In genomic region chr10:42491001-42491592, GRCh38 we compare ENCODE assay signal across 23 cellular contexts.
A peak's percentile ranks its signal among the peaks of the same experiment; 100 is the strongest.
DNase-seq lines count a peak whose midpoint lies in the region; FAIRE-seq and TF ChIP-seq lines count a peak whose summit lies in the region.
"Had no signal": no experiment of that assay in that cellular context is flagged by ENCODE, and none has a peak within 500 bp of the region (broad histone marks: within the 10 kb centered on the region; RNA-seq: fewer than 3 reads in every experiment).

No MANE protein-coding gene starts in this region.

- H3K27ac ChIP-seq in GM23248 (no peak overlapping the region), epithelial cell of prostate (no peak overlapping the region)
- H3K27ac ChIP-seq: foreskin keratinocyte, pancreas, right atrium auricular region, WERI-Rb-1 had no signal

- H3K9me3 ChIP-seq in GM23248 (ENCODE audit: low read depth): no peaks in the 10 kb centered on the region
- H3K9me3 ChIP-seq: pancreas, right atrium auricular region had no signal

- H3K9me2 ChIP-seq in GM23248 (ENCODE audit: insufficient read depth): no peaks in the 10 kb centered on the region

- WGBS in GM23248 (ENCODE audit: low coverage in 1 of 2, low lambda C conversion rate in 2 of 2, missing lambda C conversion rate in 2 of 2), 2 experiments: 6 to 10% methylated on average over 2 of the region's 2 CpGs

- no peaks in the 10 kb centered on the region for H4K20me1 ChIP-seq in GM23248 (ENCODE audit: insufficient read depth)

- H3K9ac ChIP-seq in GM23248: no peak overlapping the region

- H3F3A ChIP-seq in GM23248 (ENCODE audit: insufficient read depth): no peaks in the 10 kb centered on the region

- no peak overlapping the region for H3K4me3 ChIP-seq in GM23248
- H3K4me3 ChIP-seq: pancreas, right atrium auricular region had no signal

- H3K36me3 ChIP-seq in GM23248 (ENCODE audit: low read depth): no peaks in the 10 kb centered on the region
- H3K36me3 ChIP-seq: pancreas, right atrium auricular region, WERI-Rb-1 had no signal

- peak; percentile 94 for FAIRE-seq in RCC 7860 (lab: Jason Lieb, UNC)
- FAIRE-seq in H54 (lab: Jason Lieb, UNC): no peak
- FAIRE-seq: D721Med, H1, pancreas had no signal

- H3K27me3 ChIP-seq in GM23248 (replicated peaks; ENCODE audit: insufficient read depth): no peaks in the 10 kb centered on the region
- H3K27me3 ChIP-seq: foreskin keratinocyte, pancreas, right atrium auricular region had no signal

- peaks cover 9% of the 10 kb centered on the region; the same call in 1 of the 2 replicates for H3K4me1 ChIP-seq in GM23248 (ENCODE audit: insufficient read depth)
- H3K4me1 ChIP-seq: foreskin keratinocyte, pancreas, right atrium auricular region had no signal

- no peaks in the 10 kb centered on the region for H3K79me2 ChIP-seq in GM23248 (ENCODE audit: insufficient read depth)

- H2AFZ ChIP-seq in GM23248: no peak overlapping the region

- in situ Hi-C loops in GM23248 (cut with MboI): no loop called here

- peak; percentile 26 for DNase-seq in GM23248
- DNase-seq in RCC 7860 (ENCODE audit: low spot score): peak; percentile 91
- peak; percentile 10 for DNase-seq in epithelial cell of prostate (ENCODE audit: low read depth, low spot score)
- peak; percentile 17 for DNase-seq in stromal cell of bone marrow (ENCODE audit: low read depth)
- DNase-seq in cerebellar cortex (ENCODE audit: low spot score): no peak
- no peak for DNase-seq in H54 (ENCODE audit: insufficient read length, low spot score)
- DNase-seq in globus pallidus (ENCODE audit: low spot score): no peak
- DNase-seq: activated CD4-positive, alpha-beta T cell treated with anti-CD3 and anti-CD28 coated beads for 48 hours; activated CD8-positive, alpha-beta memory T cell treated with anti-CD3 and anti-CD28 coated beads for 24 hours; activated gamma-delta T cell treated with Interleukin-2 at 50 U/mL for 16 hours; activated naive CD8-positive, alpha-beta T cell treated with anti-CD3 and anti-CD28 coated beads, Interleukin-2, amount 50 U/mL, for 24 hours; activated T-cell treated with anti-CD3 and anti-CD28 coated beads, Interleukin-2, amount 50 U/mL, for 4 hours; effector CD4-positive, alpha-beta T cell; MM.1S; NCI-H2081; NCI-H2227 treated with DMSO at 0.1 percent for 48 hours; NCI-H748 treated with DMSO at 0.1 percent for 48 hours; pancreas; WERI-Rb-1 had no signal

- no peak overlapping the region for H3K4me2 ChIP-seq in GM23248 (ENCODE audit: unreplicated experiment)

- TF ChIP-seq POLR2A in H54 (IDR thresholded peaks at IDR 0.05; ENCODE audit: low read depth, low read length): no peak

Comparison
In these comparisons a context has a peak if more than half of its experiments do, and no peak if none do; other contexts are left out.
1. DNase-seq: peak in GM23248 (single experiment), RCC 7860 (single experiment), epithelial cell of prostate (single experiment) and stromal cell of bone marrow (single experiment); none in cerebellar cortex (single experiment), H54 (single experiment) and globus pallidus (single experiment).